In genomic region chr16:70529051-70529777, GRCh38 we compare ENCODE assay signal across 8 cellular contexts. TPM values are rescaled to one million over a fixed set of nuclear protein-coding genes. Genes with fewer than 3 reads are reported as not detected.
A peak's percentile ranks its signal among the peaks of the same experiment; 100 is the strongest.
DNase-seq lines count a peak whose midpoint lies in the region; ATAC-seq, FAIRE-seq and TF ChIP-seq lines count a peak whose summit lies in the region.

No MANE protein-coding gene starts in this region.

- DNase-seq in NCI-H2196 (lab: John Stamatoyannopoulos, UW; ENCODE audit: unreplicated experiment) = peak; percentile 5
- DNase-seq in NCI-H2196 treated with DMSO at 0.1 percent for 48 hours (lab: John Stamatoyannopoulos, UW; ENCODE audit: unreplicated experiment) = no peak
- no peak for DNase-seq in LNCaP clone FGC (ENCODE audit: low read depth)
- no peak for DNase-seq in activated naive CD8-positive, alpha-beta T cell treated with anti-CD3 and anti-CD28 coated beads, Interleukin-2, amount 50 U/mL, for 24 hours
- DNase-seq in type B pancreatic cell (ENCODE audit: extremely low spot score, unreplicated experiment) = no peak
- DNase-seq in occipital lobe (lab: John Stamatoyannopoulos, UW) = no peak
- DNase-seq in NCI-H345 (lab: John Stamatoyannopoulos, UW) = no peak

- peaks cover 82% of the 10 kb centered on the region for H3K36me3 Mint-ChIP-seq in activated naive CD8-positive, alpha-beta T cell treated with anti-CD3 and anti-CD28 coated beads, Interleukin-2, amount 50 U/mL, for 24 hours (ENCODE audit: low read depth)
- peaks cover 38% of the 10 kb centered on the region for H3K36me3 Mint-ChIP-seq in type B pancreatic cell

- ATAC-seq in activated naive CD8-positive, alpha-beta T cell treated with anti-CD3 and anti-CD28 coated beads, Interleukin-2, amount 50 U/mL, for 24 hours = no peak

- no peaks in the 10 kb centered on the region for H3K9me3 Mint-ChIP-seq in activated naive CD8-positive, alpha-beta T cell treated with anti-CD3 and anti-CD28 coated beads, Interleukin-2, amount 50 U/mL, for 24 hours
- no peaks in the 10 kb centered on the region for H3K9me3 Mint-ChIP-seq in type B pancreatic cell

- no peaks in the 10 kb centered on the region for H3K27me3 Mint-ChIP-seq in activated naive CD8-positive, alpha-beta T cell treated with anti-CD3 and anti-CD28 coated beads, Interleukin-2, amount 50 U/mL, for 24 hours
- no peaks in the 10 kb centered on the region for H3K27me3 Mint-ChIP-seq in type B pancreatic cell

- TF ChIP-seq CTCF in LNCaP clone FGC (IDR thresholded peaks at IDR 0.05; ENCODE audit: control insufficient read depth, extremely low read depth, insufficient read depth) = peak; percentile 47
- TF ChIP-seq CTCF in type B pancreatic cell (conservative IDR thresholded peaks at IDR 0.05) = peak; percentile 78

- no peak overlapping the region for H3K4me3 ChIP-seq in LNCaP clone FGC (ENCODE audit: low read depth, low read length)

- peak overlapping the region; percentile 61 for H3K4me3 Mint-ChIP-seq in activated naive CD8-positive, alpha-beta T cell treated with anti-CD3 and anti-CD28 coated beads, Interleukin-2, amount 50 U/mL, for 24 hours
- H3K4me3 Mint-ChIP-seq in type B pancreatic cell = peak overlapping the region; percentile 50

- H3K27ac Mint-ChIP-seq in activated naive CD8-positive, alpha-beta T cell treated with anti-CD3 and anti-CD28 coated beads, Interleukin-2, amount 50 U/mL, for 24 hours = peak overlapping the region; percentile 68
- H3K27ac Mint-ChIP-seq in type B pancreatic cell = peak overlapping the region; percentile 73

- peak; percentile 82 for FAIRE-seq in islet of Langerhans (lab: Jason Lieb, UNC)

- peaks cover 50% of the 10 kb centered on the region for H3K4me1 Mint-ChIP-seq in activated naive CD8-positive, alpha-beta T cell treated with anti-CD3 and anti-CD28 coated beads, Interleukin-2, amount 50 U/mL, for 24 hours
- peaks cover 20% of the 10 kb centered on the region for H3K4me1 Mint-ChIP-seq in type B pancreatic cell (ENCODE audit: unreplicated experiment)

RNA-seq across cellular contexts. Expression of gene SF3B3, which starts 5.6 kb away (rescaled TPM):
- 283 and 429 TPM in 2 replicates for total RNA-seq in type B pancreatic cell (ENCODE audit: low replicate concordance)
- 87.3 TPM for total RNA-seq in occipital lobe

RNA-seq across cellular contexts. Expression of gene COG4, which starts 5.9 kb away (rescaled TPM):
- total RNA-seq in type B pancreatic cell (ENCODE audit: low replicate concordance) (79.0 and 96.8 TPM in 2 replicates), occipital lobe (29.2 TPM)
